Comparison of ENCODE assay signal across 15 cellular contexts in the genomic region with DNA sequence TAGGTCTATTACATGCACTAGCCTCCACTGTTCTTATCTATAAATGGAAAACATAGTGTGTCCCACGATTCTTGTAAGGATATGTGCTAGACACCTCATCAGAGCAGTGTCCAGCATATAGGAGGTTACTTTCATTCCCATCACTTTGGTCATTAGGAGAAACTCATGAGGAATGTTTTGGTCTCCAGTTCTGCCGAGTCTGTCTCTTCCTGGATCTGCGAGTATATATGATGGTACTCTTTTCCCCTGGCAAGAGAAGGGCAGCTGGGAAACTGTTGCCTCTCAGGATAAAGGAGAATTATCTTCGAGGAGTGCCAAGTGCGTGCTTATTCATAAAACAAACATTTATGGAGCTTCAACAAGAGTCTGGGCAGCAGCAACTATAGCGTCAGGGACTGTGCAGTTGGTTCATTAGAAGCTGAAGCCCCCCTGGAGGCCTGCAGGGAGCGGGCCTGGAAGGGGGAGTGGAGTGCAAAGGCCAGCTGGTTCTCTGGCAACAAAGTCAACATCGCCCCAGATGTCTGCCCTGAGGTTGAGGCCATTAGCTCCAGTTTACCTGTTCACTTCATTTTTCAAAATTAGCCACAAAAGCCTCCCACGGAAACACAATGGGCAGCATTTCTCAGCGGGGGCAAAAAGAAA.
A peak's percentile ranks its signal among the peaks of the same experiment; 100 is the strongest.
DNase-seq lines count a peak whose midpoint lies in the region; TF ChIP-seq lines count a peak whose summit lies in the region.
"Had no signal": no experiment of that assay in that cellular context is flagged by ENCODE, and none has a peak within 500 bp of the region (broad histone marks: within the 10 kb centered on the region; RNA-seq: fewer than 3 reads in every experiment).

No MANE protein-coding gene starts in this region.

- no peak for TF ChIP-seq CTCF in progenitor cell of endocrine pancreas (IDR thresholded peaks at IDR 0.05; ENCODE audit: unreplicated experiment)

- intact Hi-C loops in activated CD4-positive, alpha-beta T cell treated with anti-CD3 and anti-CD28 coated beads, Interleukin-2, amount 10 ng/mL, durations not matched to agents 24 days and 14 days (cut with micrococcal nuclease), result no loop called here

- no peaks in the 10 kb centered on the region for H3K36me3 Mint-ChIP-seq in progenitor cell of endocrine pancreas (ENCODE audit: insufficient read depth)
- H3K36me3 Mint-ChIP-seq in activated CD4-positive, alpha-beta T cell treated with anti-CD3 and anti-CD28 coated beads, Interleukin-2, amount 10 ng/mL, durations not matched to agents 24 days and 14 days (ENCODE audit: low read depth), result no peaks in the 10 kb centered on the region
- H3K36me3 Mint-ChIP-seq: natural killer cell had no signal

- peak; percentile 27 to 61 for DNase-seq in NCI-H524 (lab: John Stamatoyannopoulos, UW)
- no peak for DNase-seq in NCI-H524 treated with DMSO at 0.1 percent for 48 hours (lab: John Stamatoyannopoulos, UW)
- peak; percentile 36 for DNase-seq in NCI-H2196 treated with DMSO at 0.1 percent for 48 hours (lab: John Stamatoyannopoulos, UW; ENCODE audit: unreplicated experiment)
- peak; percentile 88 for DNase-seq in brain pericyte (ENCODE audit: low read depth, low spot score)
- no peak for DNase-seq in progenitor cell of endocrine pancreas (ENCODE audit: low spot score, unreplicated experiment)
- DNase-seq in NOMO-1 treated with DMSO at 0.1 percent for 48 hours (lab: John Stamatoyannopoulos, UW; ENCODE audit: unreplicated experiment), result no peak
- DNase-seq in mesenteric fat pad (ENCODE audit: low spot score), result no peak
- DNase-seq in activated CD4-positive, alpha-beta T cell treated with anti-CD3 and anti-CD28 coated beads, Interleukin-2, amount 10 ng/mL, durations not matched to agents 24 days and 14 days, result no peak
- DNase-seq: adrenal gland; C1 segment of cervical spinal cord; MV-4-11; natural killer cell; stimulated activated naive CD8-positive, alpha-beta T cell treated with anti-CD3 and anti-CD28 coated beads, Interleukin-15, Interleukin-2, amounts not matched to agents 100 U/mL and 50 U/mL, for 24 hours; T-helper 1 cell had no signal

- peaks cover 32% of the 10 kb centered on the region for H3K4me1 Mint-ChIP-seq in progenitor cell of endocrine pancreas (ENCODE audit: low read depth)
- H3K4me1 Mint-ChIP-seq in activated CD4-positive, alpha-beta T cell treated with anti-CD3 and anti-CD28 coated beads, Interleukin-2, amount 10 ng/mL, durations not matched to agents 24 days and 14 days, result no peaks in the 10 kb centered on the region
- H3K4me1 Mint-ChIP-seq: natural killer cell had no signal

- no peaks in the 10 kb centered on the region for H3K9me3 Mint-ChIP-seq in progenitor cell of endocrine pancreas (ENCODE audit: low read depth)
- H3K9me3 Mint-ChIP-seq in activated CD4-positive, alpha-beta T cell treated with anti-CD3 and anti-CD28 coated beads, Interleukin-2, amount 10 ng/mL, durations not matched to agents 24 days and 14 days, result no peaks in the 10 kb centered on the region
- H3K9me3 Mint-ChIP-seq: activated T-helper 2 cell treated with anti-CD3 and anti-CD28 coated beads, Interferon-gamma antibody, Interleukin-2, Interleukin-4, amounts not matched to agents 10 μg/mL and 5 μg/mL and 100 μg/mL, durations not matched to agents 14 hours and 24 hours and 36 hours had no signal

- peak overlapping the region; percentile 89 for H3K27ac Mint-ChIP-seq in progenitor cell of endocrine pancreas
- H3K27ac Mint-ChIP-seq in activated CD4-positive, alpha-beta T cell treated with anti-CD3 and anti-CD28 coated beads, Interleukin-2, amount 10 ng/mL, durations not matched to agents 24 days and 14 days, result no peak overlapping the region
- H3K27ac Mint-ChIP-seq: activated T-helper 2 cell treated with anti-CD3 and anti-CD28 coated beads, Interferon-gamma antibody, Interleukin-2, Interleukin-4, amounts not matched to agents 10 μg/mL and 5 μg/mL and 100 μg/mL, durations not matched to agents 14 hours and 24 hours and 36 hours; natural killer cell had no signal

- H3K4me3 Mint-ChIP-seq in progenitor cell of endocrine pancreas (ENCODE audit: low read depth), result no peak overlapping the region
- H3K4me3 Mint-ChIP-seq in activated CD4-positive, alpha-beta T cell treated with anti-CD3 and anti-CD28 coated beads, Interleukin-2, amount 10 ng/mL, durations not matched to agents 24 days and 14 days, result no peak overlapping the region
- H3K4me3 Mint-ChIP-seq: natural killer cell had no signal

- H3K27me3 Mint-ChIP-seq in progenitor cell of endocrine pancreas, result no peaks in the 10 kb centered on the region
- H3K27me3 Mint-ChIP-seq in activated CD4-positive, alpha-beta T cell treated with anti-CD3 and anti-CD28 coated beads, Interleukin-2, amount 10 ng/mL, durations not matched to agents 24 days and 14 days, result no peaks in the 10 kb centered on the region

Comparison
In these comparisons a context has a peak if more than half of its experiments do, and no peak if none do; other contexts are left out.
1. DNase-seq: peak in NCI-H524 (2 of 2), NCI-H2196 treated with DMSO at 0.1 percent for 48 hours (single experiment) and brain pericyte (single experiment); none in NCI-H524 treated with DMSO at 0.1 percent for 48 hours (single experiment), progenitor cell of endocrine pancreas (single experiment), NOMO-1 treated with DMSO at 0.1 percent for 48 hours (single experiment), mesenteric fat pad (single experiment) and activated CD4-positive, alpha-beta T cell treated with anti-CD3 and anti-CD28 coated beads, Interleukin-2, amount 10 ng/mL, durations not matched to agents 24 days and 14 days (single experiment).